Comparison of ENCODE assay signal across 22 cellular contexts in genomic region chr6:154891901-154892300, GRCh38.
A peak's percentile ranks its signal among the peaks of the same experiment; 100 is the strongest.
DNase-seq lines count a peak whose midpoint lies in the region; ATAC-seq and TF ChIP-seq lines count a peak whose summit lies in the region.
"Had no signal": no experiment of that assay in that cellular context is flagged by ENCODE, and none has a peak within 500 bp of the region (broad histone marks: within the 10 kb centered on the region; RNA-seq: fewer than 3 reads in every experiment).

No MANE protein-coding gene starts in this region.

- H3K9me3 ChIP-seq in heart left ventricle (no peaks in the 10 kb centered on the region), Peyer's patch (no peaks in the 10 kb centered on the region)

- H3K27ac ChIP-seq in heart left ventricle: peak overlapping the region in 1 of 12 donors; percentile 19
- H3K27ac ChIP-seq in Peyer's patch: peak overlapping the region in 3 of 4 donors; percentile 62 to 75 (median 73)

- H3K27me3 ChIP-seq in heart left ventricle: no peaks in the 10 kb centered on the region
- no peaks in the 10 kb centered on the region for H3K27me3 ChIP-seq in Peyer's patch

- intact Hi-C loops in heart left ventricle (cut with DNase I) (no loop called here), Right ventricle myocardium inferior (cut with DNase I) (no loop called here)

- peak; percentile 28 to 67 (median 53) for ATAC-seq in heart left ventricle
- no peak for ATAC-seq in Right ventricle myocardium inferior
- ATAC-seq in left lobe of liver: peak; percentile 89
- ATAC-seq in GM21786 (IDR thresholded peaks at IDR 0.05; ENCODE audit: unreplicated experiment): no peak
- ATAC-seq: GM12878, HCT116 had no signal

- TF ChIP-seq POLR2A in heart left ventricle (IDR thresholded peaks at IDR 0.05) (no peak), Peyer's patch (IDR thresholded peaks at IDR 0.05) (peak in 1 of 2 donors; percentile 35)

- TF ChIP-seq CTCF in heart left ventricle (IDR thresholded peaks at IDR 0.05) (no peak), Peyer's patch (IDR thresholded peaks at IDR 0.05) (no peak)

- H3K36me3 ChIP-seq in heart left ventricle (peaks cover 0 to 5% (median 0%) of the 10 kb centered on the region in 9 donors), Peyer's patch (no peaks in the 10 kb centered on the region)

- 64 to 83% (median 78%) methylated on average over 3 of the region's 3 CpGs for WGBS in heart left ventricle, 4 donors

- peaks cover 0 to 45% (median 18%) of the 10 kb centered on the region in 12 donors for H3K4me1 ChIP-seq in heart left ventricle
- H3K4me1 ChIP-seq in Peyer's patch: peaks cover 0 to 18% (median 0%) of the 10 kb centered on the region in 4 donors

- H3K4me3 ChIP-seq in heart left ventricle: no peak overlapping the region
- H3K4me3 ChIP-seq in Peyer's patch: no peak overlapping the region
- H3K4me3 ChIP-seq: GM12878 had no signal

- DNase-seq in heart left ventricle (no peak), Right ventricle myocardium inferior (ENCODE audit: missing footprints) (no peak), Peyer's patch (peak in 2 of 3 donors; percentile 57 to 67), left lobe of liver (ENCODE audit: low spot score) (no peak), renal cortical epithelial cell (ENCODE audit: low read depth) (peak; percentile 59), DMS153 treated with DMSO at 0.1 percent for 48 hours (lab: John Stamatoyannopoulos, UW; ENCODE audit: unreplicated experiment) (no peak), RKO (ENCODE audit: low spot score) (no peak)
- DNase-seq: 8988T, DMS 273 treated with DMSO at 0.1 percent for 48 hours, GF-D8, GOT3, KBM-7, MV-4-11, NCI-H1417, NCI-H187, NCI-H2107, NCI-H510A, NCI-H748 treated with DMSO at 0.1 percent for 48 hours, SIG-M5 had no signal

Comparison
In these comparisons a context has a peak if more than half of its experiments do, and no peak if none do; other contexts are left out.
1. ATAC-seq: peak in heart left ventricle (4 of 4) and left lobe of liver (single experiment); none in Right ventricle myocardium inferior (single experiment) and GM21786 (single experiment).
2. DNase-seq: peak in Peyer's patch (2 of 3) and renal cortical epithelial cell (single experiment); none in heart left ventricle (0 of 5), Right ventricle myocardium inferior (single experiment), left lobe of liver (single experiment), DMS153 treated with DMSO at 0.1 percent for 48 hours (single experiment) and RKO (single experiment).